In genomic region chr9:106400950-106401349, GRCh38 we compare ENCODE assay signal across 28 cellular contexts.
"Had no signal": no experiment of that assay in that cellular context is flagged by ENCODE, and none has a peak within 500 bp of the region (broad histone marks: within the 10 kb centered on the region; RNA-seq: fewer than 3 reads in every experiment).

No MANE protein-coding gene starts in this region.

- H3K4me3 Mint-ChIP-seq: immature natural killer cell; mesothelial cell of epicardium; naive B cell; natural killer cell treated with Interleukin-12 subunit alpha and Interleukin-12 subunit beta and Interleukin-15 and Interleukin-18, amount 100 ng/mL, for 72 hours; neural crest cell; stimulated activated memory B cell treated with anti-CD40 and anti-IgM and Interleukin-4, amounts not matched to agents 10 μg/mL and 1 μg/mL and 100 μg/mL, for 72 hours had no signal

- H3K4me3 ChIP-seq: coronary artery, esophagus muscularis mucosa, gastroesophageal sphincter, heart left ventricle, mucosa of descending colon, prostate gland, right atrium auricular region, sigmoid colon, spleen, thoracic aorta, tibial nerve, upper lobe of right lung, uterus had no signal

- H3K27ac ChIP-seq: coronary artery, esophagus muscularis mucosa, foreskin keratinocyte, gastroesophageal sphincter, heart left ventricle, prostate gland, right atrium auricular region, sigmoid colon, spleen, thoracic aorta, tibial nerve, upper lobe of right lung, uterus had no signal

- H3K27ac Mint-ChIP-seq: immature natural killer cell; mesothelial cell of epicardium; naive B cell; natural killer cell treated with Interleukin-12 subunit alpha and Interleukin-12 subunit beta and Interleukin-15 and Interleukin-18, amount 100 ng/mL, for 72 hours; stimulated activated memory B cell treated with anti-CD40 and anti-IgM and Interleukin-4, amounts not matched to agents 10 μg/mL and 1 μg/mL and 100 μg/mL, for 72 hours had no signal

- FAIRE-seq: endothelial cell of umbilical vein had no signal

- H3K4me1 ChIP-seq: esophagus muscularis mucosa, gastroesophageal sphincter, heart left ventricle, prostate gland, right atrium auricular region, sigmoid colon, spleen, tibial nerve, upper lobe of right lung, uterus had no signal

- H3K36me3 ChIP-seq: esophagus muscularis mucosa, gastroesophageal sphincter, heart left ventricle, prostate gland, right atrium auricular region, sigmoid colon, spleen, thoracic aorta, tibial nerve, upper lobe of right lung, uterus had no signal

- H3K9me3 Mint-ChIP-seq: mesothelial cell of epicardium had no signal

- H3K9me3 ChIP-seq: esophagus muscularis mucosa, gastroesophageal sphincter, heart left ventricle, mucosa of descending colon, prostate gland, right atrium auricular region, sigmoid colon, thoracic aorta, tibial nerve, upper lobe of right lung, uterus had no signal

- H3K27me3 ChIP-seq: esophagus muscularis mucosa, foreskin keratinocyte, gastroesophageal sphincter, heart left ventricle, right atrium auricular region, sigmoid colon, spleen, tibial nerve, upper lobe of right lung, uterus had no signal

- DNase-seq: dermis blood vessel endothelial cell; effector memory CD4-positive, alpha-beta T cell; foreskin keratinocyte; heart left ventricle; hypothalamus; immature natural killer cell; islet precursor cell; mesenchymal stem cell; mucosa of descending colon; naive B cell; sigmoid colon; spleen; stimulated activated CD4-positive, alpha-beta T cell treated with anti-CD3 and anti-CD28 coated beads, Interleukin-4, amount 100 ng/mL, for 4 hours; stimulated activated naive CD8-positive, alpha-beta T cell treated with anti-CD3 and anti-CD28 coated beads, Interleukin-15, Interleukin-2, amounts not matched to agents 100 U/mL and 50 U/mL, for 24 hours; upper lobe of right lung; uterus had no signal

- H3K4me1 Mint-ChIP-seq: immature natural killer cell; mesothelial cell of epicardium; naive B cell; stimulated activated memory B cell treated with anti-CD40 and anti-IgM and Interleukin-4, amounts not matched to agents 10 μg/mL and 1 μg/mL and 100 μg/mL, for 72 hours had no signal

- H3K36me3 Mint-ChIP-seq: mesothelial cell of epicardium; naive B cell; stimulated activated memory B cell treated with anti-CD40 and anti-IgM and Interleukin-4, amounts not matched to agents 10 μg/mL and 1 μg/mL and 100 μg/mL, for 72 hours had no signal

- H3K27me3 Mint-ChIP-seq: natural killer cell treated with Interleukin-12 subunit alpha and Interleukin-12 subunit beta and Interleukin-15 and Interleukin-18, amount 100 ng/mL, for 72 hours; stimulated activated memory B cell treated with anti-CD40 and anti-IgM and Interleukin-4, amounts not matched to agents 10 μg/mL and 1 μg/mL and 100 μg/mL, for 72 hours had no signal
